Comparison of ENCODE assay signal across 8 cellular contexts in genomic region chr9:73149371-73150067, GRCh38. TPM values are rescaled to one million over a fixed set of nuclear protein-coding genes. Genes with fewer than 3 reads are reported as not detected.
DNase-seq lines count a peak whose midpoint lies in the region; ATAC-seq lines count a peak whose summit lies in the region.

No MANE protein-coding gene starts in this region.

- H2AFZ ChIP-seq in Karpas-422 (ENCODE audit: low read length) = no peak overlapping the region

- no peak overlapping the region for H3K4me2 ChIP-seq in Karpas-422 (ENCODE audit: low read depth, low read length, poor library complexity, severe bottlenecking)

- peak; percentile 72 for DNase-seq in AG08395 (ENCODE audit: low spot score)
- DNase-seq in OCI-M1 (lab: John Stamatoyannopoulos, UW) = peak; percentile 86
- peak; percentile 42 for DNase-seq in central memory CD4-positive, alpha-beta T cell
- peak; percentile 28 for DNase-seq in middle frontal gyrus (ENCODE audit: extremely low spot score, low spot score)
- no peak for DNase-seq in Karpas-422
- DNase-seq in activated CD8-positive, alpha-beta memory T cell treated with anti-CD3 and anti-CD28 coated beads, Interleukin-2, amount 50 U/mL, for 48 hours = no peak

- ATAC-seq in GM18519 (IDR thresholded peaks at IDR 0.05; ENCODE audit: low FRiP score, unreplicated experiment) = peak; percentile 71
- ATAC-seq in HG02970 (IDR thresholded peaks at IDR 0.05; ENCODE audit: low FRiP score, unreplicated experiment) = peak; percentile 70

- H3K27me3 ChIP-seq in Karpas-422 (ENCODE audit: low read length) = no peaks in the 10 kb centered on the region

- no peak overlapping the region for H3K27ac ChIP-seq in Karpas-422 (ENCODE audit: low read length)

- no peak overlapping the region for H3K4me3 ChIP-seq in Karpas-422 (ENCODE audit: low read length)

- H3K79me2 ChIP-seq in Karpas-422 (ENCODE audit: low read length) = no peaks in the 10 kb centered on the region

- no peaks in the 10 kb centered on the region for H4K20me1 ChIP-seq in Karpas-422 (ENCODE audit: insufficient read depth, low read depth, low read length)

- H3K9ac ChIP-seq in Karpas-422 (ENCODE audit: low read length) = no peak overlapping the region

- 0 out of 2 replicates have a peak, but pooled peaks cover 1% of the 10 kb centered on the region for H3K4me1 ChIP-seq in Karpas-422 (ENCODE audit: low read length)

- no peaks in the 10 kb centered on the region for H3K36me3 ChIP-seq in Karpas-422 (ENCODE audit: insufficient read depth, low read length)

- no peaks in the 10 kb centered on the region for H3K9me2 ChIP-seq in Karpas-422 (replicated peaks; ENCODE audit: insufficient read depth, low read length)

- no peaks in the 10 kb centered on the region for H3K9me3 ChIP-seq in Karpas-422 (ENCODE audit: low read length)

RNA-seq across cellular contexts. Expression of gene ANXA1, which starts 2.1 kb away (rescaled TPM):
- not detected in 2 replicates for total RNA-seq in Karpas-422 (2014; rRNA removed; shearing (Covaris generic); ENCODE audit: low replicate concordance)

Comparison
In these comparisons a context has a peak if more than half of its experiments do, and no peak if none do; other contexts are left out.
1. DNase-seq: peak in AG08395 (single experiment), OCI-M1 (single experiment), central memory CD4-positive, alpha-beta T cell (single experiment) and middle frontal gyrus (single experiment); none in Karpas-422 (single experiment) and activated CD8-positive, alpha-beta memory T cell treated with anti-CD3 and anti-CD28 coated beads, Interleukin-2, amount 50 U/mL, for 48 hours (single experiment).